12 cellular contexts compared by ENCODE assay signal in the genomic region with DNA sequence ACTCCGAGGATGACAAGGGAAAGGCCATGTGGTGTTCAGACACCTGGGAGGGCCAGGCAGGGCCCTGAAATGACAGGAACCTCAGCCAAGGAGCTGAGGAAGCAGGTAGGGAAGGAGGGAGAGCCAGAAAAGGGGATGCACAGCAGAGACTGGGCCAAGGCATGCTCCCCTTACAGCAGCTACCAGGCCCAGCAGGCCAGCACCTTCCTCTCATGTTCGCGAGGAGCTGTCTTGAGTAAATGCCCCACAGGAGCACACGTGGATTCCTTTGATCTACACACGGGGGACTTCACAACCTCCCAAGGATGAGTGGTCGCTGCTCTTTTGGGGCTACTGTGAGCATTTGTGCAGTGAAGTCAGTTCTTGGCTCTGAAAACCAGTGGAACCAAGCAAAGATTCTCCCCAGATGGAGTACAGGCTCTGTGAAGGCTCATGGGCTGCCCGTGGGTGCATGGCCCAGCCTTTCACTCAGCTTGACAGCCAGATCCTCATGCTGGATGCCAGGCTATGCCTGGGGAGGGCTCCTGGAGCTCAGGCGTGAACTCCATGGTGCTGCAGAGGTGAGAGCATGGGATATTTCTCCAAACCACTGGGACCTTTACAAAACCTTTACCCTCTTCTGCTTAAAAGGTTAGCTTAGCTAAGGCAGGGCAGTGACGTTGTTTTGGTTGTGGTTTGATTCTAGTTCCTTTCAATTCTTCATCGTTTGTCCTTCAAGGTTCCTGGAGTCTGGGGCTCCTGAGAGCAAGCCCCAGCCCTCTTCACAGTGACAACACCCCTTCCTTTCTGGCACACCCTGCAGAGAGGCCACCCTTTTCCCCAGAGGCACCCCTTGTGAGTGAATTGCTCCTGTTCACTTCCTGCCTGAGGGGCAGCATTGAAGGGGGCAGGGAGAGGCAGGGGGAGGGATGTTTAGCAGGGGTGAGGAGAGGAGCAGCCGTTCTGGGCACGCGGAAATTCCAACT.
A peak's percentile ranks its signal among the peaks of the same experiment; 100 is the strongest.
DNase-seq lines count a peak whose midpoint lies in the region; ATAC-seq and TF ChIP-seq lines count a peak whose summit lies in the region.
"Had no signal": no experiment of that assay in that cellular context is flagged by ENCODE, and none has a peak within 500 bp of the region (broad histone marks: within the 10 kb centered on the region; RNA-seq: fewer than 3 reads in every experiment).

No MANE protein-coding gene starts in this region.

- peak overlapping the region; percentile 14 for H3K4me3 Mint-ChIP-seq in activated CD8-positive, alpha-beta T cell treated with anti-CD3 and anti-CD28 coated beads for 36 hours

- no peak overlapping the region for H3K4me3 ChIP-seq in thymus (ENCODE audit: low read length)

- ATAC-seq in HG03095 (IDR thresholded peaks at IDR 0.05; ENCODE audit: unreplicated experiment) (peak; percentile 44), HG02623 (IDR thresholded peaks at IDR 0.05; ENCODE audit: unreplicated experiment) (no peak)
- peak; percentile 92 for ATAC-seq in activated CD8-positive, alpha-beta T cell treated with anti-CD3 and anti-CD28 coated beads for 36 hours

- CTCF ChIA-PET in activated CD8-positive, alpha-beta T cell treated with anti-CD3 and anti-CD28 coated beads for 36 hours (lab: Charles Lee), result interaction anchor here (0.9 to 1.7 kb wide), 6 partner anchors 14 to 260 kb away, joined by 3 to 8 read pairs (median 4); no protein-coding TSS in a partner anchor

- no peaks in the 10 kb centered on the region for H3K36me3 Mint-ChIP-seq in activated CD8-positive, alpha-beta T cell treated with anti-CD3 and anti-CD28 coated beads for 36 hours (ENCODE audit: low read depth)

- no peaks in the 10 kb centered on the region for H3K27me3 ChIP-seq in thymus (ENCODE audit: control insufficient read depth, insufficient read depth)
- H3K27me3 ChIP-seq: brain microvascular endothelial cell had no signal

- no peaks in the 10 kb centered on the region for H3K9me3 ChIP-seq in thymus (ENCODE audit: control insufficient read depth)

- H3K27ac Mint-ChIP-seq in activated CD8-positive, alpha-beta T cell treated with anti-CD3 and anti-CD28 coated beads for 36 hours, result peak overlapping the region; percentile 95

- TF ChIP-seq CTCF in activated CD8-positive, alpha-beta T cell treated with anti-CD3 and anti-CD28 coated beads for 36 hours (IDR thresholded peaks at IDR 0.05), result no peak

- H3K27ac ChIP-seq in thymus (ENCODE audit: low read depth), result peak overlapping the region; percentile 84
- H3K27ac ChIP-seq: brain microvascular endothelial cell had no signal

- H3K4me1 ChIP-seq in thymus (ENCODE audit: control insufficient read depth, insufficient read depth, low read length), result peaks cover 25% of the 10 kb centered on the region

- POLR2A ChIA-PET in activated CD8-positive, alpha-beta T cell treated with anti-CD3 and anti-CD28 coated beads for 36 hours (lab: Charles Lee), result interaction anchor here (0.6 to 2.2 kb wide), 8 partner anchors 11 to 205 kb away, joined by 3 to 8 read pairs (median 3); no protein-coding TSS in a partner anchor

- intact Hi-C loops in activated CD8-positive, alpha-beta T cell treated with anti-CD3 and anti-CD28 coated beads for 36 hours (cut with micrococcal nuclease), result no loop called here

- DNase-seq in activated T-cell treated with anti-CD3 and anti-CD28 coated beads, Interleukin-2, amount 50 U/mL, for 1 hour, result peak; percentile 30
- no peak for DNase-seq in activated T-cell treated with anti-CD3 and anti-CD28 coated beads for 4 hours
- peak; percentile 69 for DNase-seq in activated CD8-positive, alpha-beta T cell treated with anti-CD3 and anti-CD28 coated beads for 36 hours
- no peak for DNase-seq in nucleus accumbens (lab: John Stamatoyannopoulos, UW)
- DNase-seq in GF-D8 (lab: John Stamatoyannopoulos, UW), result no peak
- DNase-seq: ACHN; activated CD4-positive, CD25-positive, alpha-beta regulatory T cell treated with anti-CD3 and anti-CD28 coated beads, Interleukin-2, amount 50 U/mL, for 72 hours; brain microvascular endothelial cell; NCI-H1105 treated with DMSO at 0.1 percent for 48 hours had no signal

- H3K36me3 ChIP-seq in thymus (ENCODE audit: control insufficient read depth, insufficient read depth), result no peaks in the 10 kb centered on the region
- H3K36me3 ChIP-seq: brain microvascular endothelial cell had no signal

- no peaks in the 10 kb centered on the region for H3K27me3 Mint-ChIP-seq in activated CD8-positive, alpha-beta T cell treated with anti-CD3 and anti-CD28 coated beads for 36 hours

- 51% methylated on average over 13 of the region's 13 CpGs for WGBS in thymus

- H3K9me3 Mint-ChIP-seq in activated CD8-positive, alpha-beta T cell treated with anti-CD3 and anti-CD28 coated beads for 36 hours, result no peaks in the 10 kb centered on the region

- H3K4me1 Mint-ChIP-seq in activated CD8-positive, alpha-beta T cell treated with anti-CD3 and anti-CD28 coated beads for 36 hours (ENCODE audit: low read depth), result peaks cover 56% of the 10 kb centered on the region

Comparison
In these comparisons a context has a peak if more than half of its experiments do, and no peak if none do; other contexts are left out.
1. DNase-seq: peak in activated T-cell treated with anti-CD3 and anti-CD28 coated beads, Interleukin-2, amount 50 U/mL, for 1 hour (single experiment) and activated CD8-positive, alpha-beta T cell treated with anti-CD3 and anti-CD28 coated beads for 36 hours (single experiment); none in activated T-cell treated with anti-CD3 and anti-CD28 coated beads for 4 hours (single experiment), nucleus accumbens (0 of 56) and GF-D8 (single experiment).